ENCODE assay signal across 14 cellular contexts in genomic region chr5:66989286-66989685, GRCh38.
DNase-seq lines count a peak whose midpoint lies in the region; ATAC-seq and TF ChIP-seq lines count a peak whose summit lies in the region.
"Had no signal": no experiment of that assay in that cellular context is flagged by ENCODE, and none has a peak within 500 bp of the region (broad histone marks: within the 10 kb centered on the region; RNA-seq: fewer than 3 reads in every experiment).

No MANE protein-coding gene starts in this region.

- TF ChIP-seq EP300 in transverse colon (IDR thresholded peaks at IDR 0.05; ENCODE audit: low read depth): no peak

- peaks cover 22% of the 10 kb centered on the region for H3K4me1 ChIP-seq in KMS-11 (ENCODE audit: low read depth, poor library complexity, severe bottlenecking)
- H3K4me1 ChIP-seq in transverse colon: peaks cover 6 to 40% (median 22%) of the 10 kb centered on the region in 4 donors

- H3K79me2 ChIP-seq in KMS-11 (ENCODE audit: insufficient read depth, low read depth): no peaks in the 10 kb centered on the region
- H3K79me2 ChIP-seq: hepatocyte had no signal

- no peaks in the 10 kb centered on the region for H4K20me1 ChIP-seq in KMS-11 (ENCODE audit: insufficient read depth)

- H3K27ac ChIP-seq in KMS-11 (no peak overlapping the region), transverse colon (no peak overlapping the region)
- H3K27ac ChIP-seq: hepatocyte, pancreas, tibial nerve had no signal

- no peaks in the 10 kb centered on the region for H3K9me3 ChIP-seq in transverse colon
- H3K9me3 ChIP-seq: pancreas, tibial nerve had no signal

- in situ Hi-C loops in transverse colon (cut with MboI; ENCODE audit: low pct_ligation_motif_present in 1 of 4, low pct_unique_long_range_greater_than_20kb in 1 of 4, low sequenced_read_pairs in 3 of 4): no loop called here

- no peak overlapping the region for H3K9ac ChIP-seq in KMS-11

- no peak overlapping the region for H2AFZ ChIP-seq in KMS-11 (ENCODE audit: low read depth)
- H2AFZ ChIP-seq: hepatocyte had no signal

- WGBS in transverse colon (ENCODE audit: low coverage in 1 of 2), 2 donors: 0% methylated on average over 1 of the region's 1 CpG

- H3K27me3 ChIP-seq in KMS-11 (ENCODE audit: insufficient read depth, low read depth): no peaks in the 10 kb centered on the region
- H3K27me3 ChIP-seq in kidney epithelial cell (ENCODE audit: control insufficient read depth, insufficient read depth, low read length): no peaks in the 10 kb centered on the region
- no peaks in the 10 kb centered on the region for H3K27me3 ChIP-seq in transverse colon
- H3K27me3 ChIP-seq: hepatocyte, pancreas, tibial nerve had no signal

- no peak for TF ChIP-seq POLR2A in transverse colon (IDR thresholded peaks at IDR 0.05)

- no peak overlapping the region for H3K4me3 ChIP-seq in KMS-11 (IDR thresholded peaks at IDR 0.05; ENCODE audit: insufficient read depth, low read depth, low read length)
- H3K4me3 ChIP-seq in kidney epithelial cell (ENCODE audit: low read depth, low read length): no peak overlapping the region
- no peak overlapping the region for H3K4me3 ChIP-seq in transverse colon
- H3K4me3 ChIP-seq: hepatocyte, pancreas, tibial nerve had no signal

- peak; percentile 20 for DNase-seq in AG08395 (ENCODE audit: low spot score)
- DNase-seq in astrocyte of the hippocampus (ENCODE audit: low read depth, low spot score): peak; percentile 95
- DNase-seq in kidney epithelial cell (ENCODE audit: low read depth): peak; percentile 90
- DNase-seq in cortex of kidney (lab: John Stamatoyannopoulos, UW): no peak
- no peak for DNase-seq in transverse colon
- DNase-seq: activated CD4-positive, alpha-beta T cell treated with anti-CD3 and anti-CD28 coated beads, Interleukin-2, amount 10 ng/mL, durations not matched to agents 7 days and 5 days; effector CD8-positive, alpha-beta T cell; NCI-H2081; pancreas had no signal

- TF ChIP-seq CTCF in KMS-11 (conservative IDR thresholded peaks at IDR 0.05; ENCODE audit: low read depth, low read length) (no peak; the same call in 1 of the 2 replicates), kidney epithelial cell (IDR thresholded peaks at IDR 0.05; ENCODE audit: insufficient read depth, low read length, poor library complexity, severe bottlenecking) (no peak), transverse colon (IDR thresholded peaks at IDR 0.05) (no peak)

- H3K36me3 ChIP-seq in KMS-11 (ENCODE audit: insufficient read depth) (no peaks in the 10 kb centered on the region), kidney epithelial cell (ENCODE audit: control insufficient read depth, insufficient read depth, low read length) (no peaks in the 10 kb centered on the region), transverse colon (no peaks in the 10 kb centered on the region)
- H3K36me3 ChIP-seq: pancreas, tibial nerve had no signal

- intact Hi-C loops in transverse colon (cut with DNase I; ENCODE audit: low total_unique reads): no loop called here

- ATAC-seq in GM19463 (IDR thresholded peaks at IDR 0.05; ENCODE audit: unreplicated experiment): no peak
- ATAC-seq in GM21381 (IDR thresholded peaks at IDR 0.05; ENCODE audit: unreplicated experiment): no peak
- ATAC-seq: pancreas had no signal

- H3K4me2 ChIP-seq in KMS-11: peak overlapping the region; percentile 24; the same call in 1 of the 2 replicates
- H3K4me2 ChIP-seq: hepatocyte had no signal

Comparison
In these comparisons a context has a peak if more than half of its experiments do, and no peak if none do; other contexts are left out.
1. DNase-seq: peak in AG08395 (single experiment), astrocyte of the hippocampus (single experiment) and kidney epithelial cell (single experiment); none in cortex of kidney (single experiment) and transverse colon (single experiment).